In genomic region chr2:182758379-182758778, GRCh38 we compare ENCODE assay signal across 2 cellular contexts.
TF ChIP-seq lines count a peak whose summit lies in the region.

No MANE protein-coding gene starts in this region.

TF ChIP-seq in HepG2, 621 proteins besides CTCF, POLR2A, EP300 and RAD21:
- TF ChIP-seq THRA (CRISPR knock-in tag; IDR thresholded peaks at IDR 0.05; ENCODE audit: borderline replicate concordance) (no peak), CEBPB (IDR thresholded peaks at IDR 0.05; ENCODE audit: borderline replicate concordance, low read depth, low read length) (peak; percentile 67)

TF ChIP-seq in K562, 482 proteins besides CTCF, POLR2A, EP300 and RAD21:
- TF ChIP-seq CEBPG (CRISPR knock-in tag; IDR thresholded peaks at IDR 0.05) (no peak), CEBPG (tag; conservative IDR thresholded peaks at IDR 0.05 in 1 of 2, IDR thresholded peaks at IDR 0.05 in 1 of 2) (0 out of 4 replicates have a peak, but pooled peaks of 1 of the 2 experiments have one; percentile 45), CEBPB (tag; IDR thresholded peaks at IDR 0.05) (peak; percentile 61), HNRNPUL1 (IDR thresholded peaks at IDR 0.05; ENCODE audit: low read length) (no peak), POLR2H (tag; IDR thresholded peaks at IDR 0.05; ENCODE audit: low read depth) (no peak)
